Comparison of ENCODE assay signal across 13 cellular contexts in genomic region chr9:71506821-71507220, GRCh38.
DNase-seq lines count a peak whose midpoint lies in the region; ATAC-seq and TF ChIP-seq lines count a peak whose summit lies in the region.
"Had no signal": no experiment of that assay in that cellular context is flagged by ENCODE, and none has a peak within 500 bp of the region (broad histone marks: within the 10 kb centered on the region; RNA-seq: fewer than 3 reads in every experiment).

No MANE protein-coding gene starts in this region.

- WGBS in mammary epithelial cell (ENCODE audit: low coverage, missing lambda C conversion rate) = 15% methylated on average over 1 of the region's 1 CpG

- H3K9me3 ChIP-seq in mammary epithelial cell (replicated peaks; ENCODE audit: insufficient read depth, low read length) = no peaks in the 10 kb centered on the region

- intact Hi-C loops in mammary epithelial cell (cut with micrococcal nuclease) = loop anchor here (5.0 to 10.0 kb wide), 4 partner anchors 85 to 518 kb away; partner anchors contain the start of gene CEMIP2
- intact Hi-C loops in activated CD4-positive, alpha-beta T cell treated with anti-CD3 and anti-CD28 coated beads for 36 hours (cut with DNase I, micrococcal nuclease) = no loop called here

- in situ Hi-C loops in ACHN (cut with HindIII; ENCODE audit: low pct_ligation_motif_present, low pct_unique_long_range_greater_than_20kb, low sequenced_read_pairs) (no loop called here), mammary epithelial cell (cut with MboI; ENCODE audit: low sequenced_read_pairs in 2 of 2) (no loop called here)

- no TSS peak for BruUV-seq in mammary epithelial cell (replicated peaks; lab: Mats Ljungman, UMichigan)

- no peak overlapping the region for H3K4me3 ChIP-seq in mammary epithelial cell (replicated peaks in 1 of 3; ENCODE audit: insufficient read depth in 1 of 3, low read depth in 2 of 3, low read length in 3 of 3)

- no peaks in the 10 kb centered on the region for H3K36me3 ChIP-seq in mammary epithelial cell (ENCODE audit: insufficient read depth, low read length)

- DNase-seq in ACHN = peak; percentile 83
- DNase-seq in HT-29 (ENCODE audit: low spot score) = peak; percentile 52
- DNase-seq in mammary epithelial cell = peak; percentile 91
- DNase-seq in kidney tubule cell (ENCODE audit: low spot score) = peak; percentile 94
- DNase-seq in activated CD4-positive, alpha-beta T cell treated with anti-CD3 and anti-CD28 coated beads for 36 hours = no peak
- DNase-seq in GM19240 (ENCODE audit: insufficient read length, low spot score) = no peak
- DNase-seq in OCI-M2 (lab: John Stamatoyannopoulos, UW; ENCODE audit: unreplicated experiment) = no peak
- DNase-seq: activated CD8-positive, alpha-beta memory T cell treated with anti-CD3 and anti-CD28 coated beads, Interleukin-2, amount 10 ng/mL, durations not matched to agents 7 days and 5 days; islet precursor cell; stimulated activated naive CD8-positive, alpha-beta T cell treated with anti-CD3 and anti-CD28 coated beads, Interleukin-15, Interleukin-2, amounts not matched to agents 100 U/mL and 50 U/mL, for 24 hours had no signal

- dilution Hi-C loops in mammary epithelial cell (cut with HindIII; ENCODE audit: low sequenced_read_pairs) = loop anchor here (10.0 kb wide), 1 partner anchor 238 kb away; no protein-coding TSS in a partner anchor

- H3K27me3 Mint-ChIP-seq in activated CD4-positive, alpha-beta T cell treated with anti-CD3 and anti-CD28 coated beads for 36 hours = peaks cover 10% of the 10 kb centered on the region

- H4K20me1 ChIP-seq in mammary epithelial cell (ENCODE audit: insufficient read depth, low read length) = no peaks in the 10 kb centered on the region

- H3K4me1 ChIP-seq in mammary epithelial cell (ENCODE audit: insufficient read depth, low read length) = peaks cover 49% of the 10 kb centered on the region

- CTCF ChIA-PET in mammary epithelial cell (lab: Charles Lee; ENCODE audit: low non-redundant PET) = no interaction called here
- CTCF ChIA-PET in activated CD4-positive, alpha-beta T cell treated with anti-CD3 and anti-CD28 coated beads for 36 hours (lab: Charles Lee) = interaction anchor here (0.6 kb wide), 1 partner anchor 284 kb away, joined by 3 read pairs; no protein-coding TSS in a partner anchor

- no peaks in the 10 kb centered on the region for H3K9me3 Mint-ChIP-seq in activated CD4-positive, alpha-beta T cell treated with anti-CD3 and anti-CD28 coated beads for 36 hours (ENCODE audit: low read depth)

- no peak overlapping the region for H3K4me3 Mint-ChIP-seq in activated CD4-positive, alpha-beta T cell treated with anti-CD3 and anti-CD28 coated beads for 36 hours
- H3K4me3 Mint-ChIP-seq: activated CD8-positive, alpha-beta memory T cell treated with anti-CD3 and anti-CD28 coated beads, Interleukin-2, amount 10 ng/mL, durations not matched to agents 7 days and 5 days; B cell; neural crest cell had no signal

- no peak for TF ChIP-seq CTCF in mammary epithelial cell (conservative IDR thresholded peaks at IDR 0.05 in 1 of 2, IDR thresholded peaks at IDR 0.05 in 1 of 2; ENCODE audit: extremely low read depth in 1 of 2, insufficient read depth in 1 of 2, low read depth in 1 of 2, low read length in 2 of 2)

- peak overlapping the region; percentile 53 for H3K27ac ChIP-seq in mammary epithelial cell (ENCODE audit: insufficient read depth, low read depth, low read length)

- H3K27ac Mint-ChIP-seq in activated CD4-positive, alpha-beta T cell treated with anti-CD3 and anti-CD28 coated beads for 36 hours = no peak overlapping the region
- H3K27ac Mint-ChIP-seq: activated CD8-positive, alpha-beta memory T cell treated with anti-CD3 and anti-CD28 coated beads, Interleukin-2, amount 10 ng/mL, durations not matched to agents 7 days and 5 days; B cell had no signal

- no peak overlapping the region for H3K9ac ChIP-seq in mammary epithelial cell (ENCODE audit: insufficient read depth, low read length)

- no peaks in the 10 kb centered on the region for H3K4me1 Mint-ChIP-seq in activated CD4-positive, alpha-beta T cell treated with anti-CD3 and anti-CD28 coated beads for 36 hours
- H3K4me1 Mint-ChIP-seq: B cell, neural crest cell had no signal

- H3K4me2 ChIP-seq in mammary epithelial cell (ENCODE audit: insufficient read depth, low read depth, low read length) = peak overlapping the region; percentile 21

- no peaks in the 10 kb centered on the region for H3K27me3 ChIP-seq in mammary epithelial cell (ENCODE audit: insufficient read depth, low read length)

- H2AFZ ChIP-seq in mammary epithelial cell (ENCODE audit: low read depth, low read length) = no peak overlapping the region

- no peaks in the 10 kb centered on the region for H3K79me2 ChIP-seq in mammary epithelial cell (ENCODE audit: insufficient read depth, low read length)

- H3K36me3 Mint-ChIP-seq in activated CD4-positive, alpha-beta T cell treated with anti-CD3 and anti-CD28 coated beads for 36 hours (ENCODE audit: low read depth) = no peaks in the 10 kb centered on the region
- H3K36me3 Mint-ChIP-seq: activated CD8-positive, alpha-beta memory T cell treated with anti-CD3 and anti-CD28 coated beads, Interleukin-2, amount 10 ng/mL, durations not matched to agents 7 days and 5 days had no signal

- no peak for ATAC-seq in activated CD4-positive, alpha-beta T cell treated with anti-CD3 and anti-CD28 coated beads for 36 hours
- no peak for ATAC-seq in GM21529 (IDR thresholded peaks at IDR 0.05; ENCODE audit: unreplicated experiment)
- ATAC-seq: activated CD8-positive, alpha-beta memory T cell treated with anti-CD3 and anti-CD28 coated beads, Interleukin-2, amount 10 ng/mL, durations not matched to agents 7 days and 5 days; stimulated activated naive CD8-positive, alpha-beta T cell treated with anti-CD3 and anti-CD28 coated beads, Interleukin-15, Interleukin-2, amounts not matched to agents 100 U/mL and 50 U/mL, for 24 hours had no signal

- POLR2A ChIA-PET in activated CD4-positive, alpha-beta T cell treated with anti-CD3 and anti-CD28 coated beads for 36 hours (lab: Charles Lee) = no interaction called here

Comparison
In these comparisons a context has a peak if more than half of its experiments do, and no peak if none do; other contexts are left out.
1. DNase-seq: peak in ACHN (single experiment), HT-29 (single experiment), mammary epithelial cell (single experiment) and kidney tubule cell (single experiment); none in activated CD4-positive, alpha-beta T cell treated with anti-CD3 and anti-CD28 coated beads for 36 hours (single experiment), GM19240 (single experiment) and OCI-M2 (single experiment).